In the genomic region with DNA sequence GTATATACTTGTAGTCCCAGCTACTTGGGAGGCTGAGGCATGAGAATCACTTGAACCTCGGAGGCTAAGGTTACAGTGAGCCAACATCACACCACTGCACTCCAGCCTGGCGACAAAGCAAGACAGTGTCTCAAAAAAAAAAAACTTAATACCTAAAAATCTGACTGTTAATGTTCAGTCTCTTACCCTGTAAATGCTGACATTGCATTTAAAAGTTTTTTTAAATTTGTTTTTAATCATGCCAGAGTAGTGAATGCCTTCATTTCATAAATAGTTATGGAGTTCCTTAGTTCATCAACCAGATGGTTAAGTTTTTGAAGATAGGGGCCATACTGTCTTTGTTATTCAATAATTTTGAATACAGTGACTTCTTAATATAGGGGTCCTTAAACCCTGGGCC, we compare ENCODE assay signal across 2 cellular contexts.
A peak's percentile ranks its signal among the peaks of the same experiment; 100 is the strongest.
TF ChIP-seq lines count a peak whose summit lies in the region.

No MANE protein-coding gene starts in this region.

TF ChIP-seq in HepG2, 621 proteins besides CTCF, POLR2A, EP300 and RAD21:
- no peak for TF ChIP-seq AHR (CRISPR knock-in tag; IDR thresholded peaks at IDR 0.05)
- TF ChIP-seq MAFF (IDR thresholded peaks at IDR 0.05; ENCODE audit: low read depth, low read length): peak; percentile 97
- TF ChIP-seq MAFK (conservative IDR thresholded peaks at IDR 0.05 in 1 of 2, IDR thresholded peaks at IDR 0.05 in 1 of 2; ENCODE audit: low read length in 2 of 2): peak; percentile 96 to 98

TF ChIP-seq in K562, 482 proteins besides CTCF, POLR2A, EP300 and RAD21:
- TF ChIP-seq ZNF165 (CRISPR knock-in tag; IDR thresholded peaks at IDR 0.05; ENCODE audit: borderline replicate concordance) (no peak), NCOA1 (IDR thresholded peaks at IDR 0.05; ENCODE audit: low read depth) (no peak), KDM2B (CRISPR knock-in tag; IDR thresholded peaks at IDR 0.05) (no peak), FOXK1 (CRISPR knock-in tag; IDR thresholded peaks at IDR 0.05; ENCODE audit: borderline replicate concordance) (no peak), SPI1 (IDR thresholded peaks at IDR 0.05; ENCODE audit: borderline replicate concordance, low read depth, low read length) (no peak), ZNF316 (IDR thresholded peaks at IDR 0.05) (peak; percentile 93), STAG1 (CRISPR knock-in tag; IDR thresholded peaks at IDR 0.05; ENCODE audit: borderline replicate concordance) (no peak), HLTF (IDR thresholded peaks at IDR 0.05) (no peak), MAFF (IDR thresholded peaks at IDR 0.05; ENCODE audit: low read length) (peak; percentile 92), ESRRA (IDR thresholded peaks at IDR 0.05; ENCODE audit: borderline replicate concordance, low read depth) (no peak), XRCC5 (IDR thresholded peaks at IDR 0.05; ENCODE audit: low read depth, low read length) (no peak), NKRF (IDR thresholded peaks at IDR 0.05; ENCODE audit: borderline replicate concordance) (no peak), PHF8 (IDR thresholded peaks at IDR 0.05; ENCODE audit: borderline replicate concordance, low read length) (no peak), STAT5B (CRISPR knock-in tag; IDR thresholded peaks at IDR 0.05) (no peak), MXI1 (IDR thresholded peaks at IDR 0.05; ENCODE audit: low read depth, low read length) (no peak), ZKSCAN8 (CRISPR knock-in tag; IDR thresholded peaks at IDR 0.05) (no peak), MAFK (IDR thresholded peaks at IDR 0.05; ENCODE audit: low read length) (peak; percentile 95), ZNF507 (tag; conservative IDR thresholded peaks at IDR 0.05) (no peak), GTF2F1 (IDR thresholded peaks at IDR 0.05; ENCODE audit: low read depth, low read length) (no peak), CREB1 (IDR thresholded peaks at IDR 0.05) (no peak), CREB1 (CRISPR knock-in tag; IDR thresholded peaks at IDR 0.05) (no peak), C11orf30 (IDR thresholded peaks at IDR 0.05; ENCODE audit: low read depth) (peak; percentile 80), ZNF395 (CRISPR knock-in tag; IDR thresholded peaks at IDR 0.05) (no peak), MAFG (tag; conservative IDR thresholded peaks at IDR 0.05) (peak; percentile 85), RUNX1 (IDR thresholded peaks at IDR 0.05; ENCODE audit: low read depth) (no peak), MTF1 (CRISPR knock-in tag; IDR thresholded peaks at IDR 0.05; ENCODE audit: borderline replicate concordance) (no peak)
- TF ChIP-seq, protein P1, sequence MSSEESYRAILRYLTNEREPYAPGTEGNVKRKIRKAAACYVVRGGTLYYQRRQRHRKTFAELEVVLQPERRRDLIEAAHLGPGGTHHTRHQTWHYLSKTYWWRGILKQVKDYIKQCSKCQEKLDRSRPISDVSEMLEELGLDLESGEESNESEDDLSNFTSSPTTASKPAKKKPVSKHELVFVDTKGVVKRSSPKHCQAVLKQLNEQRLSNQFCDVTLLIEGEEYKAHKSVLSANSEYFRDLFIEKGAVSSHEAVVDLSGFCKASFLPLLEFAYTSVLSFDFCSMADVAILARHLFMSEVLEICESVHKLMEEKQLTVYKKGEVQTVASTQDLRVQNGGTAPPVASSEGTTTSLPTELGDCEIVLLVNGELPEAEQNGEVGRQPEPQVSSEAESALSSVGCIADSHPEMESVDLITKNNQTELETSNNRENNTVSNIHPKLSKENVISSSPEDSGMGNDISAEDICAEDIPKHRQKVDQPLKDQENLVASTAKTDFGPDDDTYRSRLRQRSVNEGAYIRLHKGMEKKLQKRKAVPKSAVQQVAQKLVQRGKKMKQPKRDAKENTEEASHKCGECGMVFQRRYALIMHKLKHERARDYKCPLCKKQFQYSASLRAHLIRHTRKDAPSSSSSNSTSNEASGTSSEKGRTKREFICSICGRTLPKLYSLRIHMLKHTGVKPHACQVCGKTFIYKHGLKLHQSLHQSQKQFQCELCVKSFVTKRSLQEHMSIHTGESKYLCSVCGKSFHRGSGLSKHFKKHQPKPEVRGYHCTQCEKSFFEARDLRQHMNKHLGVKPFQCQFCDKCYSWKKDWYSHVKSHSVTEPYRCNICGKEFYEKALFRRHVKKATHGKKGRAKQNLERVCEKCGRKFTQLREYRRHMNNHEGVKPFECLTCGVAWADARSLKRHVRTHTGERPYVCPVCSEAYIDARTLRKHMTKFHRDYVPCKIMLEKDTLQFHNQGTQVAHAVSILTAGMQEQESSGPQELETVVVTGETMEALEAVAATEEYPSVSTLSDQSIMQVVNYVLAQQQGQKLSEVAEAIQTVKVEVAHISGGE (CRISPR knock-in tag; IDR thresholded peaks at IDR 0.05): no peak
- TF ChIP-seq, protein P2, sequence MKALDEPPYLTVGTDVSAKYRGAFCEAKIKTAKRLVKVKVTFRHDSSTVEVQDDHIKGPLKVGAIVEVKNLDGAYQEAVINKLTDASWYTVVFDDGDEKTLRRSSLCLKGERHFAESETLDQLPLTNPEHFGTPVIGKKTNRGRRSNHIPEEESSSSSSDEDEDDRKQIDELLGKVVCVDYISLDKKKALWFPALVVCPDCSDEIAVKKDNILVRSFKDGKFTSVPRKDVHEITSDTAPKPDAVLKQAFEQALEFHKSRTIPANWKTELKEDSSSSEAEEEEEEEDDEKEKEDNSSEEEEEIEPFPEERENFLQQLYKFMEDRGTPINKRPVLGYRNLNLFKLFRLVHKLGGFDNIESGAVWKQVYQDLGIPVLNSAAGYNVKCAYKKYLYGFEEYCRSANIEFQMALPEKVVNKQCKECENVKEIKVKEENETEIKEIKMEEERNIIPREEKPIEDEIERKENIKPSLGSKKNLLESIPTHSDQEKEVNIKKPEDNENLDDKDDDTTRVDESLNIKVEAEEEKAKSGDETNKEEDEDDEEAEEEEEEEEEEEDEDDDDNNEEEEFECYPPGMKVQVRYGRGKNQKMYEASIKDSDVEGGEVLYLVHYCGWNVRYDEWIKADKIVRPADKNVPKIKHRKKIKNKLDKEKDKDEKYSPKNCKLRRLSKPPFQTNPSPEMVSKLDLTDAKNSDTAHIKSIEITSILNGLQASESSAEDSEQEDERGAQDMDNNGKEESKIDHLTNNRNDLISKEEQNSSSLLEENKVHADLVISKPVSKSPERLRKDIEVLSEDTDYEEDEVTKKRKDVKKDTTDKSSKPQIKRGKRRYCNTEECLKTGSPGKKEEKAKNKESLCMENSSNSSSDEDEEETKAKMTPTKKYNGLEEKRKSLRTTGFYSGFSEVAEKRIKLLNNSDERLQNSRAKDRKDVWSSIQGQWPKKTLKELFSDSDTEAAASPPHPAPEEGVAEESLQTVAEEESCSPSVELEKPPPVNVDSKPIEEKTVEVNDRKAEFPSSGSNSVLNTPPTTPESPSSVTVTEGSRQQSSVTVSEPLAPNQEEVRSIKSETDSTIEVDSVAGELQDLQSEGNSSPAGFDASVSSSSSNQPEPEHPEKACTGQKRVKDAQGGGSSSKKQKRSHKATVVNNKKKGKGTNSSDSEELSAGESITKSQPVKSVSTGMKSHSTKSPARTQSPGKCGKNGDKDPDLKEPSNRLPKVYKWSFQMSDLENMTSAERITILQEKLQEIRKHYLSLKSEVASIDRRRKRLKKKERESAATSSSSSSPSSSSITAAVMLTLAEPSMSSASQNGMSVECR (CRISPR knock-in tag; IDR thresholded peaks at IDR 0.05): no peak
- TF ChIP-seq, protein P3, sequence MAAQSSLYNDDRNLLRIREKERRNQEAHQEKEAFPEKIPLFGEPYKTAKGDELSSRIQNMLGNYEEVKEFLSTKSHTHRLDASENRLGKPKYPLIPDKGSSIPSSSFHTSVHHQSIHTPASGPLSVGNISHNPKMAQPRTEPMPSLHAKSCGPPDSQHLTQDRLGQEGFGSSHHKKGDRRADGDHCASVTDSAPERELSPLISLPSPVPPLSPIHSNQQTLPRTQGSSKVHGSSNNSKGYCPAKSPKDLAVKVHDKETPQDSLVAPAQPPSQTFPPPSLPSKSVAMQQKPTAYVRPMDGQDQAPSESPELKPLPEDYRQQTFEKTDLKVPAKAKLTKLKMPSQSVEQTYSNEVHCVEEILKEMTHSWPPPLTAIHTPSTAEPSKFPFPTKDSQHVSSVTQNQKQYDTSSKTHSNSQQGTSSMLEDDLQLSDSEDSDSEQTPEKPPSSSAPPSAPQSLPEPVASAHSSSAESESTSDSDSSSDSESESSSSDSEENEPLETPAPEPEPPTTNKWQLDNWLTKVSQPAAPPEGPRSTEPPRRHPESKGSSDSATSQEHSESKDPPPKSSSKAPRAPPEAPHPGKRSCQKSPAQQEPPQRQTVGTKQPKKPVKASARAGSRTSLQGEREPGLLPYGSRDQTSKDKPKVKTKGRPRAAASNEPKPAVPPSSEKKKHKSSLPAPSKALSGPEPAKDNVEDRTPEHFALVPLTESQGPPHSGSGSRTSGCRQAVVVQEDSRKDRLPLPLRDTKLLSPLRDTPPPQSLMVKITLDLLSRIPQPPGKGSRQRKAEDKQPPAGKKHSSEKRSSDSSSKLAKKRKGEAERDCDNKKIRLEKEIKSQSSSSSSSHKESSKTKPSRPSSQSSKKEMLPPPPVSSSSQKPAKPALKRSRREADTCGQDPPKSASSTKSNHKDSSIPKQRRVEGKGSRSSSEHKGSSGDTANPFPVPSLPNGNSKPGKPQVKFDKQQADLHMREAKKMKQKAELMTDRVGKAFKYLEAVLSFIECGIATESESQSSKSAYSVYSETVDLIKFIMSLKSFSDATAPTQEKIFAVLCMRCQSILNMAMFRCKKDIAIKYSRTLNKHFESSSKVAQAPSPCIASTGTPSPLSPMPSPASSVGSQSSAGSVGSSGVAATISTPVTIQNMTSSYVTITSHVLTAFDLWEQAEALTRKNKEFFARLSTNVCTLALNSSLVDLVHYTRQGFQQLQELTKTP (IDR thresholded peaks at IDR 0.05; ENCODE audit: low read depth in 1 of 2, partially characterized antibody in 2 of 2): no peak
- TF ChIP-seq, protein P4, sequence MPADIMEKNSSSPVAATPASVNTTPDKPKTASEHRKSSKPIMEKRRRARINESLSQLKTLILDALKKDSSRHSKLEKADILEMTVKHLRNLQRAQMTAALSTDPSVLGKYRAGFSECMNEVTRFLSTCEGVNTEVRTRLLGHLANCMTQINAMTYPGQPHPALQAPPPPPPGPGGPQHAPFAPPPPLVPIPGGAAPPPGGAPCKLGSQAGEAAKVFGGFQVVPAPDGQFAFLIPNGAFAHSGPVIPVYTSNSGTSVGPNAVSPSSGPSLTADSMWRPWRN (IDR thresholded peaks at IDR 0.05; ENCODE audit: low read depth): no peak
